8 cellular contexts compared by ENCODE assay signal in the genomic region with DNA sequence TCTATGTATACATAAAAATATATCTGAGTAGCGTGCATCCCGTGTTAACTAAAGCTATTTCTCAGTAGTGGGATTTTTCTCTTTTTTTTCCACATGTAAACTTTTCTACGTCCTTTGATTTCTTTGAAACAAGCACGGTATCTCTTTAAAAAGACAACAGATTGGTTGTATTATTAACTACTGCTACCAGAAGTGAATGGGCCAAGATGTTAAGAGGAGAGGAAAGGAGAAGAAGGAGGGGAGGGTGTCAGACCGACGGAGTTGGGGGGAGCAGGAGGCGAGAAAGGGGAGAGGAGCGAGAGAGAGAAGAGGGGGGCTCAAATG.
A peak's percentile ranks its signal among the peaks of the same experiment; 100 is the strongest.
DNase-seq lines count a peak whose midpoint lies in the region; ATAC-seq and TF ChIP-seq lines count a peak whose summit lies in the region.

No MANE protein-coding gene starts in this region.

- peaks cover 4% of the 10 kb centered on the region for H3K9me3 Mint-ChIP-seq in activated T-cell treated with anti-CD3 and anti-CD28 coated beads, Interleukin-2, amount 50 U/mL, for 4 hours

- H3K27me3 ChIP-seq in colonic mucosa (no peaks in the 10 kb centered on the region), thyroid gland (no peaks in the 10 kb centered on the region)

- intact Hi-C loops in colonic mucosa (cut with DNase I) = no loop called here
- intact Hi-C loops in thyroid gland (cut with DNase I) = no loop called here

- H3K4me1 ChIP-seq in colonic mucosa (no peaks in the 10 kb centered on the region), mesodermal cell (ENCODE audit: control insufficient read depth, insufficient read depth, low read length, poor library complexity, severe bottlenecking) (no peaks in the 10 kb centered on the region), thyroid gland (peaks cover 13 to 15% of the 10 kb centered on the region in 2 donors)

- TF ChIP-seq CTCF in colonic mucosa (IDR thresholded peaks at IDR 0.05) (no peak), thyroid gland (IDR thresholded peaks at IDR 0.05) (no peak)

- no peaks in the 10 kb centered on the region for H3K36me3 Mint-ChIP-seq in activated T-cell treated with anti-CD3 and anti-CD28 coated beads, Interleukin-2, amount 50 U/mL, for 4 hours (ENCODE audit: insufficient read depth)

- H3K27me3 Mint-ChIP-seq in activated T-cell treated with anti-CD3 and anti-CD28 coated beads, Interleukin-2, amount 50 U/mL, for 4 hours (ENCODE audit: low read depth) = peaks cover 66% of the 10 kb centered on the region

- H3K9me3 ChIP-seq in colonic mucosa = no peaks in the 10 kb centered on the region
- no peaks in the 10 kb centered on the region for H3K9me3 ChIP-seq in mesodermal cell (ENCODE audit: control insufficient read depth, low read length)
- no peaks in the 10 kb centered on the region for H3K9me3 ChIP-seq in thyroid gland

- H3K4me3 Mint-ChIP-seq in activated T-cell treated with anti-CD3 and anti-CD28 coated beads, Interleukin-2, amount 50 U/mL, for 4 hours = peak overlapping the region; percentile 16

- 0 to 18% methylated on average over 2 to 4 of the region's 8 CpGs for WGBS in mesodermal cell (ENCODE audit: insufficient coverage in 2 of 2), 2 experiments
- 33 to 35% methylated on average over 8 of the region's 8 CpGs for WGBS in thyroid gland, 2 donors

- no peak overlapping the region for H3K27ac ChIP-seq in colonic mucosa
- H3K27ac ChIP-seq in mesodermal cell (ENCODE audit: low read depth, low read length, severe bottlenecking) = no peak overlapping the region
- H3K27ac ChIP-seq in thyroid gland = peak overlapping the region; percentile 71 to 83 (median 77)

- H3K4me3 ChIP-seq in colonic mucosa = peak overlapping the region; percentile 45
- peak overlapping the region; percentile 33 for H3K4me3 ChIP-seq in mesodermal cell (ENCODE audit: extremely low read depth, insufficient read depth, low read length, poor library complexity, severe bottlenecking)
- H3K4me3 ChIP-seq in thyroid gland (replicated peaks in 1 of 3) = peak overlapping the region in 2 of 3 donors; percentile 13 to 27

- peak overlapping the region; percentile 19 to 58 for H3K9ac ChIP-seq in colonic mucosa (ENCODE audit: low read depth in 2 of 2, low read length in 2 of 2)

- no peak for DNase-seq in activated T-cell treated with anti-CD3 and anti-CD28 coated beads, Interleukin-2, amount 50 U/mL, for 4 hours
- DNase-seq in activated T-cell treated with anti-CD3 and anti-CD28 coated beads, Interleukin-2, amount 50 U/mL, for 48 hours = no peak
- DNase-seq in colonic mucosa (no peak), thyroid gland (no peak)

- ATAC-seq in activated T-cell treated with anti-CD3 and anti-CD28 coated beads, Interleukin-2, amount 50 U/mL, for 4 hours = no peak
- ATAC-seq in esophagus mucosa (no peak), HG03520 (IDR thresholded peaks at IDR 0.05; ENCODE audit: unreplicated experiment) (no peak), GM18505 (IDR thresholded peaks at IDR 0.05; ENCODE audit: unreplicated experiment) (no peak)

- H3K36me3 ChIP-seq in colonic mucosa (no peaks in the 10 kb centered on the region), mesodermal cell (ENCODE audit: control insufficient read depth, insufficient read depth, low read length) (no peaks in the 10 kb centered on the region), thyroid gland (no peaks in the 10 kb centered on the region)

- no peak for TF ChIP-seq POLR2A in thyroid gland (IDR thresholded peaks at IDR 0.05)
- TF ChIP-seq POLR2A in GM18505 (IDR thresholded peaks at IDR 0.05; ENCODE audit: borderline replicate concordance, extremely low read depth, insufficient read depth, insufficient read length) = no peak

- peaks cover 9% of the 10 kb centered on the region for H3K4me1 Mint-ChIP-seq in activated T-cell treated with anti-CD3 and anti-CD28 coated beads, Interleukin-2, amount 50 U/mL, for 4 hours (ENCODE audit: low read depth)

Comparison
In these comparisons a context has a peak if more than half of its experiments do, and no peak if none do; other contexts are left out.
1. H3K27ac ChIP-seq: peak in thyroid gland (3 of 3); none in colonic mucosa (single experiment) and mesodermal cell (single experiment).
2. Peak in every context shown above with its lines, with median percentiles within 50 percentile points of each other: H3K4me3 ChIP-seq.